ENCODE assay signal across 27 cellular contexts in genomic region chr13:109976206-109976997, GRCh38.
"Had no signal": no experiment of that assay in that cellular context is flagged by ENCODE, and none has a peak within 500 bp of the region (broad histone marks: within the 10 kb centered on the region; RNA-seq: fewer than 3 reads in every experiment).

No MANE protein-coding gene starts in this region.

- FAIRE-seq: bronchial epithelial cell, kidney had no signal

- H3K27ac ChIP-seq: colonic mucosa, dorsolateral prefrontal cortex, gastrocnemius medialis, lower lobe of right lung, right lobe of liver, skin epidermis, upper lobe of right lung had no signal

- H3K4me3 ChIP-seq: colonic mucosa, dorsolateral prefrontal cortex, gastrocnemius medialis, lower lobe of right lung, mucosa of descending colon, right lobe of liver, skin epidermis, upper lobe of right lung had no signal

- ATAC-seq: activated naive CD4-positive, alpha-beta T cell treated with anti-CD3 and anti-CD28 coated beads, Interleukin-2, amount 50 U/mL, for 72 hours; activated T-cell treated with anti-CD3 and anti-CD28 coated beads, Interleukin-2, amount 50 U/mL, for 72 hours; gastrocnemius medialis; lower lobe of right lung; mucosa of descending colon; natural killer cell treated with Interleukin-12 subunit alpha and Interleukin-12 subunit beta and Interleukin-15 and Interleukin-18, amount 100 ng/mL, for 72 hours; right lobe of liver; stimulated activated effector memory CD8-positive, alpha-beta T cell treated with anti-CD3 and anti-CD28 coated beads, Interleukin-12 subunit alpha, Interleukin-12 subunit beta, amount 100 ng/mL, for 72 hours; upper lobe of right lung had no signal

- H3K9me3 ChIP-seq: colonic mucosa, gastrocnemius medialis, lower lobe of right lung, mucosa of descending colon, right lobe of liver, upper lobe of right lung had no signal

- H3K27me3 ChIP-seq: colonic mucosa, gastrocnemius medialis, right lobe of liver, upper lobe of right lung had no signal

- DNase-seq: activated CD4-positive, alpha-beta T cell treated with anti-CD3 and anti-CD28 coated beads for 4 hours; activated CD4-positive, alpha-beta T cell treated with anti-CD3 and anti-CD28 coated beads, Interleukin-2, amount 50 U/mL, for 4 hours; activated naive CD4-positive, alpha-beta T cell; activated T-cell treated with anti-CD3 and anti-CD28 coated beads for 4 hours; activated T-cell treated with anti-CD3 and anti-CD28 coated beads, Interleukin-2, amount 50 U/mL, for 72 hours; cerebellar nuclear complex; colonic mucosa; dorsolateral prefrontal cortex; effector memory CD4-positive, alpha-beta T cell; erythroblast; gastrocnemius medialis; glutamatergic neuron; hippocampal formation; kidney; lower lobe of right lung; mucosa of descending colon; right lobe of liver; stimulated activated CD4-positive, alpha-beta T cell treated with anti-CD3 and anti-CD28 coated beads, Interleukin-12 subunit alpha, Interleukin-12 subunit beta, amount 100 ng/mL, for 4 hours; stimulated activated CD4-positive, alpha-beta T cell treated with anti-CD3 and anti-CD28 coated beads, Interleukin-4, amount 100 ng/mL, for 24 hours; substantia nigra; T-helper 1 cell; upper lobe of right lung had no signal

- H3K4me1 ChIP-seq: colonic mucosa, gastrocnemius medialis, lower lobe of right lung, right lobe of liver, upper lobe of right lung had no signal

- H3K36me3 ChIP-seq: colonic mucosa, gastrocnemius medialis, lower lobe of right lung, right lobe of liver, upper lobe of right lung had no signal
